In the genomic region with DNA sequence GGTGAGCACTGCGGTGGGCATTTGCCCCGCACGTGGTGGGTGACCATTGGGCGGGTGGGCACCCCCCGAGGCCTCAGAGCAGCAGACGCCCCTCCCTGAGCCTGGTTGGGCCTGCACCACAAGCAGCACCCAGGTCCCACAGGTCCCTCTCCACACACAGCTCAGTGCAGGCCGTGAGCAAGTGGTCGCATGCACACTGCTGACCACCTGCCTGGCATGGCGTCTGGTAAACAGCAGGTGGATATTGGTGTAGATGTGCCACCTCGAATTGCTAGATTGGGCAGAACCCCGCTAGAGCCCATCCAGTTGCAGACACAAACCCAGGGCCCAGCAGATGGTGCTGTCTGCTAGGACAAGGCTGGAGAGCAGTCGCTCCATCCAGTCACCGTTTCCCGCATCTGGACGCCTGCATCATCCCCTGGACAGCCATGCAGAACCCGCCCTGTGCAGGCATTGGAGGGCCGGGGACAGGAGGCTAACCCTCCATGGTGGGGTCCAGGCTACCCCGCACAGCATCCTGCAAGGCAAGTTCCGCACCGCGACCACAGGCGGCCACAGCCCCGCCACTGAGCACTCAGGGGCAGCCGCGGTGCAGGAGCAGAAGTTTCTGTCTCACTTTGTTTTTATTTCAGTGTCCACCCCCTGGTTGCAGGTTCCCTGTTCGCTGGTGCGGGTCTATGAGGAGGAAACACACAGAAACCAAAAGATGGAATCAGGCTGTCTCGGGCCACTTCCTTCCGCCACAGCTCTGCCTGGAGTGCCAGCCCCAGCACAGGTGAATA, we compare ENCODE assay signal across 8 cellular contexts. TPM values are rescaled to one million over a fixed set of nuclear protein-coding genes. Genes with fewer than 3 reads are reported as not detected.
DNase-seq lines count a peak whose midpoint lies in the region; ATAC-seq and TF ChIP-seq lines count a peak whose summit lies in the region.

No MANE protein-coding gene starts in this region.

- no peaks in the 10 kb centered on the region for H3K4me1 ChIP-seq in breast epithelium

- no peaks in the 10 kb centered on the region for H3K9me3 ChIP-seq in breast epithelium

- H3K36me3 Mint-ChIP-seq in MCF 10A (ENCODE audit: insufficient read depth, unreplicated experiment), result no peaks in the 10 kb centered on the region
- no peaks in the 10 kb centered on the region for H3K36me3 Mint-ChIP-seq in glutamatergic neuron (ENCODE audit: unreplicated experiment)

- no peaks in the 10 kb centered on the region for H3K36me3 ChIP-seq in breast epithelium

- H3K4me3 Mint-ChIP-seq in MCF 10A (ENCODE audit: unreplicated experiment), result no peak overlapping the region
- no peak overlapping the region for H3K4me3 Mint-ChIP-seq in glutamatergic neuron (ENCODE audit: unreplicated experiment)

- POLR2A ChIA-PET in MCF 10A (lab: Yijun Ruan, JAX), result no interaction called here

- peak; percentile 45 for DNase-seq in MCF 10A (ENCODE audit: unreplicated experiment)
- DNase-seq in breast epithelium (ENCODE audit: low spot score in 2 of 2), result no peak
- DNase-seq in RKO (ENCODE audit: low spot score), result peak; percentile 58
- DNase-seq in activated effector memory CD4-positive, alpha-beta T cell treated with Interleukin-2 at 50 U/mL for 16 hours, result peak; percentile 27
- peak; percentile 85 for DNase-seq in glutamatergic neuron
- peak; percentile 12 for DNase-seq in putamen (ENCODE audit: low spot score)

- H3K27me3 Mint-ChIP-seq in MCF 10A (ENCODE audit: insufficient read depth, unreplicated experiment), result no peaks in the 10 kb centered on the region
- no peaks in the 10 kb centered on the region for H3K27me3 Mint-ChIP-seq in glutamatergic neuron (ENCODE audit: unreplicated experiment)

- no peak for TF ChIP-seq POLR2A in breast epithelium (IDR thresholded peaks at IDR 0.05)

- CTCF ChIA-PET in MCF 10A (lab: Yijun Ruan, JAX), result interaction anchor here (0.6 to 2.9 kb wide), 11 partner anchors 9 to 1358 kb away, joined by 3 to 9 read pairs (median 3); no protein-coding TSS in a partner anchor

- peak; percentile 36 for ATAC-seq in HG03342 (IDR thresholded peaks at IDR 0.05; ENCODE audit: unreplicated experiment)
- no peak for ATAC-seq in HG03469 (IDR thresholded peaks at IDR 0.05; ENCODE audit: unreplicated experiment)

- H3K27me3 ChIP-seq in breast epithelium, result peaks cover 0 to 30% of the 10 kb centered on the region in 2 donors

- BruUV-seq in MCF 10A (replicated peaks; lab: Mats Ljungman, UMichigan), result no TSS peak

- TF ChIP-seq CTCF in MCF 10A (IDR thresholded peaks at IDR 0.05; ENCODE audit: unreplicated experiment) (peak; percentile 85), breast epithelium (IDR thresholded peaks at IDR 0.05) (no peak), glutamatergic neuron (IDR thresholded peaks at IDR 0.05; ENCODE audit: partially characterized antibody, unreplicated experiment) (no peak)

- no peaks in the 10 kb centered on the region for H3K9me3 Mint-ChIP-seq in MCF 10A (ENCODE audit: unreplicated experiment)
- no peaks in the 10 kb centered on the region for H3K9me3 Mint-ChIP-seq in glutamatergic neuron (ENCODE audit: unreplicated experiment)

- intact Hi-C loops in MCF 10A (cut with micrococcal nuclease), result loop anchor here (1.0 to 10.0 kb wide), 2 partner anchors 58 to 333 kb away; no protein-coding TSS in a partner anchor
- intact Hi-C loops in breast epithelium (cut with DNase I; ENCODE audit: low total_unique reads), result no loop called here

- no peak overlapping the region for H3K27ac ChIP-seq in breast epithelium

- H3K4me1 Mint-ChIP-seq in MCF 10A (ENCODE audit: insufficient read depth, unreplicated experiment), result no peaks in the 10 kb centered on the region
- no peaks in the 10 kb centered on the region for H3K4me1 Mint-ChIP-seq in glutamatergic neuron (ENCODE audit: low read depth, unreplicated experiment)

- H3K27ac Mint-ChIP-seq in MCF 10A (ENCODE audit: low read depth, unreplicated experiment), result no peak overlapping the region
- H3K27ac Mint-ChIP-seq in glutamatergic neuron (ENCODE audit: unreplicated experiment), result no peak overlapping the region

- H3K4me3 ChIP-seq in breast epithelium, result no peak overlapping the region

RNA-seq across cellular contexts. Expression of a gene that starts 45.6 kb away (rescaled TPM):
- total RNA-seq in MCF 10A (2022) (not detected in 2 replicates), breast epithelium (under 1 TPM; under 0.01 to 0.59 (median under 0.01) TPM), glutamatergic neuron (ENCODE audit: unreplicated experiment) (20.5 TPM)

Comparison
In these comparisons a context has a peak if more than half of its experiments do, and no peak if none do; other contexts are left out.
1. DNase-seq: peak in MCF 10A (single experiment), RKO (single experiment), activated effector memory CD4-positive, alpha-beta T cell treated with Interleukin-2 at 50 U/mL for 16 hours (single experiment), glutamatergic neuron (single experiment) and putamen (single experiment); none in breast epithelium (0 of 2).
2. RNA of a gene that starts 45.6 kb away (total RNA-seq): 20.5 TPM in glutamatergic neuron (single experiment); not detected in MCF 10A and under 0.01 to 0.59 TPM in breast epithelium; every median in the first group is over 10 times any median in the second.